ENCODE assay signal across 8 cellular contexts in genomic region chr16:87790278-87791023, GRCh38. TPM values are rescaled to one million over a fixed set of nuclear protein-coding genes. Genes with fewer than 3 reads are reported as not detected.
DNase-seq lines count a peak whose midpoint lies in the region; ATAC-seq and TF ChIP-seq lines count a peak whose summit lies in the region.

No MANE protein-coding gene starts in this region.

- no peaks in the 10 kb centered on the region for H3F3A ChIP-seq in PC-3 (ENCODE audit: low read length, unreplicated experiment)

- H2AFZ ChIP-seq in PC-3 (ENCODE audit: low read length) (peak overlapping the region; percentile 66), H9 (ENCODE audit: low read length) (no peak overlapping the region)

- CTCF ChIA-PET in PC-3 (lab: Charles Lee): no interaction called here

- H2BK5ac ChIP-seq in H9 (ENCODE audit: insufficient read length, low read length): no peak overlapping the region

- no peaks in the 10 kb centered on the region for H3K79me1 ChIP-seq in H9 (ENCODE audit: insufficient read depth, low read depth, low read length, poor library complexity, severe bottlenecking)

- WGBS in H9 (ENCODE audit: extremely low coverage, insufficient read length, low lambda C conversion rate): no CpG with 5 or more reads among the region's 16 CpGs

- H3K4me3 ChIP-seq in PC-3 (ENCODE audit: low read length) (no peak overlapping the region), fibroblast of villous mesenchyme (ENCODE audit: low read depth, low read length) (no peak overlapping the region), skin epidermis (no peak overlapping the region)

- no peaks in the 10 kb centered on the region for H3K9me2 ChIP-seq in PC-3 (replicated peaks; ENCODE audit: low read length)

- H3K4me2 ChIP-seq in PC-3 (ENCODE audit: low read length): peak overlapping the region; percentile 62
- H3K4me2 ChIP-seq in H9 (ENCODE audit: insufficient read depth, insufficient read length, low read length): no peak overlapping the region

- H3K27me3 ChIP-seq in PC-3 (ENCODE audit: low read length): no peaks in the 10 kb centered on the region
- no peaks in the 10 kb centered on the region for H3K27me3 ChIP-seq in H9 (ENCODE audit: insufficient read depth, low read length)

- H3K9me3 Mint-ChIP-seq in H9: no peaks in the 10 kb centered on the region

- no peak overlapping the region for H3K4me3 Mint-ChIP-seq in H9

- no peak for TF ChIP-seq CTCF in PC-3 (conservative IDR thresholded peaks at IDR 0.05; ENCODE audit: low read depth, low read length)
- TF ChIP-seq CTCF in fibroblast of villous mesenchyme (IDR thresholded peaks at IDR 0.05; ENCODE audit: insufficient read depth, low read depth, low read length): no peak
- no peak for TF ChIP-seq CTCF in H9 (conservative IDR thresholded peaks at IDR 0.05)

- no peak overlapping the region for H3K14ac ChIP-seq in H9 (ENCODE audit: insufficient read depth, low read length)

- H3K27ac ChIP-seq in PC-3 (ENCODE audit: low read length) (peak overlapping the region; percentile 76), skin epidermis (peak overlapping the region in 17 of 21 experiments; percentile 7 to 82 (median 58)), H9 (ENCODE audit: insufficient read length, low read depth, low read length) (no peak overlapping the region)

- no peaks in the 10 kb centered on the region for H3K9me3 ChIP-seq in PC-3 (ENCODE audit: low read length)
- no peaks in the 10 kb centered on the region for H3K9me3 ChIP-seq in H9 (ENCODE audit: control insufficient read depth, low read depth, low read length)

- ATAC-seq in PC-3 (peak; percentile 52), GM19351 (IDR thresholded peaks at IDR 0.05; ENCODE audit: unreplicated experiment) (no peak)

- no peaks in the 10 kb centered on the region for H3K36me3 ChIP-seq in PC-3 (ENCODE audit: low read depth, low read length)

- no peak overlapping the region for H4K8ac ChIP-seq in H9 (replicated peaks; ENCODE audit: insufficient read length, low read depth, low read length)

- H4K91ac ChIP-seq in H9 (ENCODE audit: insufficient read length, low read depth, low read length): no peak overlapping the region

- POLR2A ChIA-PET in PC-3 (lab: Charles Lee; ENCODE audit: unreplicated experiment): no interaction called here

- H3K4me1 Mint-ChIP-seq in H9: 0 out of 4 replicates have a peak, but pooled peaks cover 0 to under 1% of the 10 kb centered on the region in 2 experiments

- H4K5ac ChIP-seq in H9 (ENCODE audit: insufficient read length, low read depth, low read length): no peak overlapping the region

- H3K36me3 Mint-ChIP-seq in H9 (ENCODE audit: insufficient read depth in 1 of 3, low read depth in 3 of 3): no peaks in the 10 kb centered on the region

- intact Hi-C loops in PC-3 (cut with micrococcal nuclease): no loop called here

- H2BK15ac ChIP-seq in H9 (ENCODE audit: low read depth, low read length): no peak overlapping the region

- H3K9ac ChIP-seq in PC-3 (ENCODE audit: low read length): peak overlapping the region; percentile 42; the same call in 1 of the 2 replicates
- H3K9ac ChIP-seq in H9 (ENCODE audit: extremely low read depth, insufficient read length, low read length): no peak overlapping the region

- no peaks in the 10 kb centered on the region for H4K20me1 ChIP-seq in PC-3 (ENCODE audit: low read length)
- H4K20me1 ChIP-seq in H9 (ENCODE audit: control insufficient read depth, insufficient read depth, insufficient read length): no peaks in the 10 kb centered on the region

- H2BK12ac ChIP-seq in H9 (ENCODE audit: insufficient read length, low read depth, low read length): no peak overlapping the region

- no peaks in the 10 kb centered on the region for H3K23me2 ChIP-seq in H9 (ENCODE audit: insufficient read length, low read depth, low read length, poor library complexity, severe bottlenecking)

- H2AK5ac ChIP-seq in H9 (ENCODE audit: insufficient read length, low read length): no peak overlapping the region

- H2BK120ac ChIP-seq in H9 (ENCODE audit: low read depth, low read length, poor library complexity, severe bottlenecking): no peak overlapping the region

- no peak overlapping the region for H3K4ac ChIP-seq in H9 (ENCODE audit: low read depth, low read length)

- H3K4me1 ChIP-seq in PC-3 (ENCODE audit: insufficient read depth, low read length): peaks cover 17% of the 10 kb centered on the region
- H3K4me1 ChIP-seq in H9 (ENCODE audit: insufficient read depth, low read length): no peaks in the 10 kb centered on the region

- peaks cover under 1% of the 10 kb centered on the region; the same call in 1 of the 2 replicates for H3K27me3 Mint-ChIP-seq in H9 (ENCODE audit: low read depth)

- H3T11ph ChIP-seq in H9 (ENCODE audit: low read length): no peak overlapping the region

- no peak overlapping the region; a peak in 1 of 7 replicates for H3K27ac Mint-ChIP-seq in H9

- BruUV-seq in PC-3 (replicated peaks; lab: Mats Ljungman, UMichigan): no TSS peak

- DNase-seq in GOT3 (lab: John Stamatoyannopoulos, UW) (peak; percentile 59), PC-3 (peak; percentile 44), fibroblast of villous mesenchyme (ENCODE audit: low read depth) (peak; percentile 38), H9 (no peak), SK-N-DZ (ENCODE audit: low spot score) (no peak), activated gamma-delta T cell (lab: John Stamatoyannopoulos, UW) (no peak)

- no peaks in the 10 kb centered on the region for H3K79me2 ChIP-seq in PC-3 (ENCODE audit: low read length)
- no peaks in the 10 kb centered on the region for H3K79me2 ChIP-seq in H9 (ENCODE audit: insufficient read depth, low read length)

- H3K23ac ChIP-seq in H9 (ENCODE audit: insufficient read length, low read depth, low read length): no peak overlapping the region

- no peak overlapping the region for H2BK20ac ChIP-seq in H9 (ENCODE audit: low read depth, low read length, poor library complexity, severe bottlenecking)

- no peak overlapping the region for H3K18ac ChIP-seq in H9 (ENCODE audit: insufficient read length, low read depth, low read length)

- no peak overlapping the region for H3K56ac ChIP-seq in H9 (ENCODE audit: insufficient read length, low read depth, low read length)

RNA-seq across cellular contexts. Expression of gene KLHDC4, which starts 24.7 kb away (rescaled TPM):
- 36.3 and 68.2 TPM in 2 replicates for total RNA-seq in PC-3 (2014; rRNA removed)
- 14.7 and 26.1 TPM in 2 replicates for total RNA-seq in fibroblast of villous mesenchyme
- 74.5 and 76.2 TPM in 2 replicates for total RNA-seq in H9 (2021)
- polyA plus RNA-seq in SK-N-DZ (2014; cell fraction: cytosol; rRNA removed): 35.1 and 37.8 TPM in 2 replicates
- polyA plus RNA-seq in SK-N-DZ (2014; cell fraction: nucleus; rRNA removed): 67.0 and 92.0 TPM in 2 replicates

Comparison
In these comparisons a context has a peak if more than half of its experiments do, and no peak if none do; other contexts are left out.
1. DNase-seq: peak in GOT3 (single experiment), PC-3 (single experiment) and fibroblast of villous mesenchyme (single experiment); none in H9 (single experiment), SK-N-DZ (single experiment) and activated gamma-delta T cell (single experiment).